ENCODE assay signal across 10 cellular contexts in the genomic region with DNA sequence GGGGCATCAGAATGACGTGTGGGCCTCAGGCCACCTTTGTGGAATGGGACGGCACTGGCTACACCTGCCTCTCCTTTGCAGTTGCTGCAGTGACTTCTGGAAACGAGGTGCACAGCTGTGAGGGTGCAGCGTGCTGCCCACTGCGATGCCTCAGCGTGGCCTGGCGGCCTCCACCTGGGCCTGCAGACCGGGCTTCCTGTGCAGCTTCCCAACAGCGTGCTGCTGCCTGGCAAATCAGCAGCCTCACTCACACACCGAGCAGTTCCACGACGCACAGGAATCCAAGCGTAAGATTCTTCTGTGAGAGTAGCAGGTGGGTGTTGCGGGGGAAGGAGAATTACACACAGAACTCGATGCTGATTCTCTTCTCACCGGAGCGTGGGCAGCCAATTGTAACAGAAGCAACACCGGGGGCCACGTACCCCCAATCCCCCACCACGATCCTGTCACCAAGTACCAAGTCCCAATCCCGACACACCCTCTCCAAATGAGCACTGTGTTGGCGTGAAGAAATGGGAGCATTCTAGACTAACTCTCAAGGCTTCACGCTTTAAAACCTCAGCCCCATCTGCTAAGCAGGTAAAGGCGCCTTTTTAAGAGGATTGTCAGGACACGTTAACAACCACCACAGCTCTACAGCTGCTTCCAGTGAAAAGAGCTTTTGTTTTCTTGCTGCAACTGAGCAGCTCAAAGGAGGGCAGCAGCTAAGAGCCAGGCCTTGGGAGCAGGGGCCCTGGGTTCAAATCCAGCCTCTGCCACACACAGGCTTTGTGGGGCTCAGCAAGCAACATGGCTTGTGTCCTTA. TPM values are rescaled to one million over a fixed set of nuclear protein-coding genes. Genes with fewer than 3 reads are reported as not detected.
DNase-seq lines count a peak whose midpoint lies in the region; ATAC-seq and TF ChIP-seq lines count a peak whose summit lies in the region.
"Had no signal": no experiment of that assay in that cellular context is flagged by ENCODE, and none has a peak within 500 bp of the region (broad histone marks: within the 10 kb centered on the region; RNA-seq: fewer than 3 reads in every experiment).

No MANE protein-coding gene starts in this region.

- WGBS in spleen, 5 donors = 61 to 90% (median 75%) methylated on average over 24 to 25 of the region's 25 CpGs

- TF ChIP-seq POLR2A in spleen (IDR thresholded peaks at IDR 0.05) = no peak

- TF ChIP-seq CTCF in CD4-positive, alpha-beta T cell (IDR thresholded peaks at IDR 0.05) = no peak
- TF ChIP-seq CTCF in spleen (IDR thresholded peaks at IDR 0.05 in 8 of 11, conservative IDR thresholded peaks at IDR 0.05 in 3 of 11) = no peak

- H3K4me1 Mint-ChIP-seq in CD4-positive, alpha-beta T cell (ENCODE audit: low read depth) = peaks cover 100% of the 10 kb centered on the region
- H3K4me1 Mint-ChIP-seq in T-helper 17 cell = peaks cover 80% of the 10 kb centered on the region

- H3K36me3 ChIP-seq in spleen = peaks cover 2 to 100% (median 84%) of the 10 kb centered on the region in 6 donors

- H3K9me3 Mint-ChIP-seq in CD4-positive, alpha-beta T cell = no peaks in the 10 kb centered on the region

- peak overlapping the region; percentile 99 for H3K27ac Mint-ChIP-seq in CD4-positive, alpha-beta T cell
- H3K27ac Mint-ChIP-seq in T-helper 17 cell = peak overlapping the region; percentile 97

- no peaks in the 10 kb centered on the region for H3K9me3 ChIP-seq in CD4-positive, alpha-beta T cell (ENCODE audit: control insufficient read depth, low read length)
- H3K9me3 ChIP-seq in T-helper 17 cell (ENCODE audit: control insufficient read depth, low read length, poor library complexity, severe bottlenecking) (no peaks in the 10 kb centered on the region), spleen (no peaks in the 10 kb centered on the region)

- ATAC-seq in CD4-positive, alpha-beta T cell (ENCODE audit: poor library complexity) = peak; percentile 39
- ATAC-seq in T-helper 17 cell = peak; percentile 10
- no peak for ATAC-seq in HG02852 (IDR thresholded peaks at IDR 0.05; ENCODE audit: unreplicated experiment)
- ATAC-seq in HG02763 (IDR thresholded peaks at IDR 0.05; ENCODE audit: unreplicated experiment) = no peak

- POLR2A ChIA-PET in CD4-positive, alpha-beta T cell (lab: Charles Lee) = interaction anchor here (1.4 to 7.6 kb wide), 4 partner anchors 10 to 25 kb away, joined by 3 to 126 read pairs (median 6); a partner anchor contains a TSS

- DNase-seq in CD4-positive, alpha-beta T cell = peak in 1 of 10 experiments; percentile 33
- DNase-seq in T-helper 17 cell = no peak
- peak in 49 of 61 donors; percentile 14 to 97 (median 75) for DNase-seq in caudate nucleus (lab: John Stamatoyannopoulos, UW)
- no peak for DNase-seq in spleen
- DNase-seq in NCI-H187 (lab: John Stamatoyannopoulos, UW) = no peak
- no peak for DNase-seq in inferior parietal cortex (ENCODE audit: extremely low spot score)
- DNase-seq: DMS153, NCI-H2081 had no signal

- H3K4me1 ChIP-seq in spleen = peaks cover 34 to 100% (median 88%) of the 10 kb centered on the region in 6 donors

- no peaks in the 10 kb centered on the region for H3K27me3 Mint-ChIP-seq in CD4-positive, alpha-beta T cell
- no peaks in the 10 kb centered on the region for H3K27me3 Mint-ChIP-seq in T-helper 17 cell

- peak overlapping the region; percentile 69 for H3K4me3 Mint-ChIP-seq in CD4-positive, alpha-beta T cell
- H3K4me3 Mint-ChIP-seq in T-helper 17 cell = peak overlapping the region; percentile 79

- no peaks in the 10 kb centered on the region for H3K27me3 ChIP-seq in CD4-positive, alpha-beta T cell (ENCODE audit: control insufficient read depth, insufficient read depth, low read length)
- H3K27me3 ChIP-seq in spleen (replicated peaks in 1 of 7) = no peaks in the 10 kb centered on the region

- CTCF ChIA-PET in CD4-positive, alpha-beta T cell (lab: Charles Lee) = interaction anchor here (0.9 to 1.2 kb wide), 2 partner anchors 81 to 361 kb away, joined by 3 read pairs; no protein-coding TSS in a partner anchor

- peaks cover 100% of the 10 kb centered on the region for H3K36me3 Mint-ChIP-seq in CD4-positive, alpha-beta T cell (ENCODE audit: low read depth)
- H3K36me3 Mint-ChIP-seq in T-helper 17 cell (ENCODE audit: low read depth) = peaks cover 4% of the 10 kb centered on the region

- intact Hi-C loops in CD4-positive, alpha-beta T cell (cut with DNase I, micrococcal nuclease) = loop anchor here (1.0 to 5.0 kb wide), 2 partner anchors 17 to 82 kb away; a partner anchor contains a TSS
- intact Hi-C loops in spleen (cut with DNase I; ENCODE audit: low total_unique reads) = no loop called here

- H3K27ac ChIP-seq in CD4-positive, alpha-beta T cell (ENCODE audit: low read depth, low read length) = peak overlapping the region; percentile 50
- H3K27ac ChIP-seq in caudate nucleus (ENCODE audit: low read depth, low read length) (peak overlapping the region; percentile 8), spleen (peak overlapping the region in 6 of 8 donors; percentile 9 to 83 (median 52))

- H3K4me3 ChIP-seq in spleen = peak overlapping the region in 1 of 8 donors; percentile 9

RNA-seq across cellular contexts. Expression of a gene that starts 16.9 kb away (rescaled TPM):
- total RNA-seq in CD4-positive, alpha-beta T cell = 100 to 1,000 TPM; 197 to 198 TPM
- total RNA-seq in T-helper 17 cell (100 to 1,000 TPM; 268 to 366 TPM), spleen (100 to 1,000 TPM; 124 to 377 (median 192) TPM)
- polyA plus RNA-seq in spleen = 100 to 1,000 TPM in 1 of 3 donors, 10 to 100 TPM in 2; 56.6 to 105 (median 84.0) TPM

Comparison
In these comparisons a context has a peak if more than half of its experiments do, and no peak if none do; other contexts are left out.
1. ATAC-seq: peak in CD4-positive, alpha-beta T cell (single experiment) and T-helper 17 cell (single experiment); none in HG02852 (single experiment) and HG02763 (single experiment).
2. DNase-seq: peak in caudate nucleus (49 of 61); none in T-helper 17 cell (0 of 3), spleen (single experiment), NCI-H187 (0 of 2) and inferior parietal cortex (single experiment).
3. Peak in every context shown above with its lines, with median percentiles within 50 percentile points of each other: H3K27ac ChIP-seq.